Comparison of ENCODE assay signal across 25 cellular contexts in genomic region chr1:148160421-148161251, GRCh38. TPM values are rescaled to one million over a fixed set of nuclear protein-coding genes. Genes with fewer than 3 reads are reported as not detected.
DNase-seq lines count a peak whose midpoint lies in the region; ATAC-seq, FAIRE-seq and TF ChIP-seq lines count a peak whose summit lies in the region.
"Had no signal": no experiment of that assay in that cellular context is flagged by ENCODE, and none has a peak within 500 bp of the region (broad histone marks: within the 10 kb centered on the region; RNA-seq: fewer than 3 reads in every experiment).

No MANE protein-coding gene starts in this region.

- FAIRE-seq in astrocyte (lab: Jason Lieb, UNC) (no peak), GM12891 (lab: Jason Lieb, UNC) (no peak)
- FAIRE-seq: A549 had no signal

- H3K9me3 Mint-ChIP-seq in astrocyte (ENCODE audit: unreplicated experiment), result peaks cover 5% of the 10 kb centered on the region
- H3K9me3 Mint-ChIP-seq: activated T-helper 1 cell treated with anti-CD3 and anti-CD28 coated beads, Interleukin-12 subunit alpha, Interleukin-12 subunit beta, Interleukin-2, Interleukin-4 antibody, amounts not matched to agents 30 ng/mL and 10 ng/mL and 1 ng/mL, durations not matched to agents 14 hours and 24 hours and 36 hours; type B pancreatic cell had no signal

- no peak overlapping the region for H3K4me3 Mint-ChIP-seq in astrocyte (ENCODE audit: unreplicated experiment)
- H3K4me3 Mint-ChIP-seq: activated T-helper 1 cell treated with anti-CD3 and anti-CD28 coated beads, Interleukin-12 subunit alpha, Interleukin-12 subunit beta, Interleukin-2, Interleukin-4 antibody, amounts not matched to agents 30 ng/mL and 10 ng/mL and 1 ng/mL, durations not matched to agents 14 hours and 24 hours and 36 hours; neural crest cell; type B pancreatic cell had no signal

- H3K4me3 ChIP-seq in astrocyte (ENCODE audit: insufficient read depth, low read depth, low read length) (no peak overlapping the region), right cardiac atrium (ENCODE audit: low read length) (no peak overlapping the region), upper lobe of right lung (no peak overlapping the region)
- H3K4me3 ChIP-seq: A549, ascending aorta, hepatocyte had no signal

- no peaks in the 10 kb centered on the region for H3K27me3 Mint-ChIP-seq in astrocyte (ENCODE audit: low read depth, unreplicated experiment)

- H3K27ac ChIP-seq in astrocyte (ENCODE audit: low read depth, low read length) (no peak overlapping the region), right cardiac atrium (ENCODE audit: low read length) (no peak overlapping the region), upper lobe of right lung (no peak overlapping the region)
- H3K27ac ChIP-seq: A549, ascending aorta, esophagus muscularis mucosa, hepatocyte, RWPE1 had no signal

- peak; percentile 73 for DNase-seq in cardiac septum (ENCODE audit: low spot score)
- DNase-seq in Right ventricle myocardium inferior (ENCODE audit: missing footprints), result no peak
- DNase-seq in astrocyte (ENCODE audit: low read depth), result no peak
- DNase-seq in right cardiac atrium, result peak in 2 of 3 donors; percentile 32 to 39
- DNase-seq in upper lobe of right lung, result no peak
- no peak for DNase-seq in NCI-H2171 (lab: John Stamatoyannopoulos, UW)
- DNase-seq in GM12891 (ENCODE audit: insufficient read length, low spot score), result no peak
- DNase-seq: activated naive CD4-positive, alpha-beta T cell treated with anti-CD3 and anti-CD28 coated beads, Interleukin-2, amount 50 U/mL, for 16 hours; BE2C; central memory CD4-positive, alpha-beta T cell; effector CD8-positive, alpha-beta T cell; foreskin melanocyte; NCI-H1105; NCI-H1930; NCI-H226; NCI-H748 treated with DMSO at 0.1 percent for 48 hours had no signal

- 61% methylated on average over 51 of the region's 51 CpGs for WGBS in right cardiac atrium

- H3K4me1 Mint-ChIP-seq in astrocyte (ENCODE audit: low read depth, unreplicated experiment), result no peaks in the 10 kb centered on the region

- H3K36me3 Mint-ChIP-seq in astrocyte (ENCODE audit: low read depth, unreplicated experiment), result no peaks in the 10 kb centered on the region
- H3K36me3 Mint-ChIP-seq: type B pancreatic cell had no signal

- H3K4me1 ChIP-seq in astrocyte (ENCODE audit: insufficient read depth, low read length) (no peaks in the 10 kb centered on the region), right cardiac atrium (ENCODE audit: control insufficient read depth, insufficient read depth, low read length) (no peaks in the 10 kb centered on the region), upper lobe of right lung (no peaks in the 10 kb centered on the region)
- H3K4me1 ChIP-seq: A549, ascending aorta, BE2C had no signal

- no peak overlapping the region for H3K9ac ChIP-seq in astrocyte (ENCODE audit: low read length)

- no peaks in the 10 kb centered on the region for H4K20me1 ChIP-seq in astrocyte (ENCODE audit: insufficient read depth, low read length)

- H3K27me3 ChIP-seq in astrocyte (ENCODE audit: insufficient read depth, low read length), result peaks cover 47% of the 10 kb centered on the region
- H3K27me3 ChIP-seq in right cardiac atrium (ENCODE audit: control insufficient read depth, insufficient read depth), result no peaks in the 10 kb centered on the region
- H3K27me3 ChIP-seq in upper lobe of right lung, result peaks cover 16% of the 10 kb centered on the region
- H3K27me3 ChIP-seq: ascending aorta, hepatocyte had no signal

- H3K27ac Mint-ChIP-seq in astrocyte (ENCODE audit: unreplicated experiment), result no peak overlapping the region
- H3K27ac Mint-ChIP-seq: activated T-helper 1 cell treated with anti-CD3 and anti-CD28 coated beads, Interleukin-12 subunit alpha, Interleukin-12 subunit beta, Interleukin-2, Interleukin-4 antibody, amounts not matched to agents 30 ng/mL and 10 ng/mL and 1 ng/mL, durations not matched to agents 14 hours and 24 hours and 36 hours; type B pancreatic cell had no signal

- no peaks in the 10 kb centered on the region for H3K36me3 ChIP-seq in astrocyte (ENCODE audit: insufficient read depth, low read length)
- no peaks in the 10 kb centered on the region for H3K36me3 ChIP-seq in upper lobe of right lung
- H3K36me3 ChIP-seq: ascending aorta, BE2C, esophagus muscularis mucosa had no signal

- H3K9me3 ChIP-seq in astrocyte (ENCODE audit: insufficient read depth, low read depth, low read length) (no peaks in the 10 kb centered on the region), right cardiac atrium (ENCODE audit: control insufficient read depth, low read length) (no peaks in the 10 kb centered on the region), upper lobe of right lung (no peaks in the 10 kb centered on the region)
- H3K9me3 ChIP-seq: A549, ascending aorta, BE2C, esophagus muscularis mucosa had no signal

- H3K79me2 ChIP-seq in astrocyte (ENCODE audit: insufficient read depth, low read length), result no peaks in the 10 kb centered on the region
- H3K79me2 ChIP-seq: hepatocyte had no signal

- intact Hi-C loops in cardiac septum (cut with DNase I) (no loop called here), Right ventricle myocardium inferior (cut with DNase I) (no loop called here), right cardiac atrium (cut with DNase I) (no loop called here), upper lobe of right lung (cut with DNase I) (no loop called here)

- H2AFZ ChIP-seq in astrocyte (ENCODE audit: low read depth, low read length), result peak overlapping the region; percentile 75
- H2AFZ ChIP-seq: hepatocyte had no signal

- ATAC-seq in Right ventricle myocardium inferior (no peak), right cardiac atrium (peak; percentile 18 to 42), upper lobe of right lung (peak; percentile 13), GM18519 (IDR thresholded peaks at IDR 0.05; ENCODE audit: low FRiP score, unreplicated experiment) (no peak)
- ATAC-seq: A549 had no signal

- TF ChIP-seq POLR2A in GM12891 (IDR thresholded peaks at IDR 0.05; ENCODE audit: low read depth, low read length), result no peak

- H3K4me2 ChIP-seq in astrocyte (ENCODE audit: low read length), result peak overlapping the region; percentile 36
- H3K4me2 ChIP-seq: A549, hepatocyte had no signal

- TF ChIP-seq CTCF in astrocyte (IDR thresholded peaks at IDR 0.05; ENCODE audit: insufficient read depth, low read depth, low read length), result no peak
- TF ChIP-seq CTCF in upper lobe of right lung (IDR thresholded peaks at IDR 0.05), result no peak

TF ChIP-seq in GM12891, 5 proteins besides CTCF, POLR2A, EP300 and RAD21:
- TF ChIP-seq PAX5 (IDR thresholded peaks at IDR 0.05; ENCODE audit: insufficient read depth, low read length, severe bottlenecking) (no peak), SPI1 (IDR thresholded peaks at IDR 0.05; ENCODE audit: low read depth, low read length) (no peak), POU2F2 (IDR thresholded peaks at IDR 0.05; ENCODE audit: low read depth, low read length) (no peak), TAF1 (IDR thresholded peaks at IDR 0.05; ENCODE audit: low read depth, low read length) (no peak), POLR2AphosphoS5 (IDR thresholded peaks at IDR 0.05; ENCODE audit: low read depth, low read length) (no peak)
TF ChIP-seq in GM12891: peak in this region for 0.

RNA-seq across cellular contexts. Expression of gene NBPF11, which starts 8.6 kb away (rescaled TPM):
- 3.0 TPM for total RNA-seq in cardiac septum
- 3.4 TPM for total RNA-seq in Right ventricle myocardium inferior
- total RNA-seq in astrocyte, result 8.3 and 8.7 TPM in 2 replicates
- total RNA-seq in right cardiac atrium, result 1 to 10 TPM; 4.1 to 5.1 (median 4.2) TPM
- 3.2 TPM for polyA plus RNA-seq in right cardiac atrium
- total RNA-seq in upper lobe of right lung, result 14.9 TPM
- polyA plus RNA-seq in GM12891 (2012; ENCODE audit: low read depth, missing spikeins), result 5.6 TPM

Comparison
In these comparisons a context has a peak if more than half of its experiments do, and no peak if none do; other contexts are left out.
1. DNase-seq: peak in cardiac septum (single experiment) and right cardiac atrium (2 of 3); none in Right ventricle myocardium inferior (single experiment), astrocyte (single experiment), upper lobe of right lung (single experiment), NCI-H2171 (single experiment) and GM12891 (single experiment).
2. ATAC-seq: peak in right cardiac atrium (2 of 2) and upper lobe of right lung (single experiment); none in Right ventricle myocardium inferior (single experiment) and GM18519 (single experiment).